ENCODE assay signal across 8 cellular contexts in the genomic region with DNA sequence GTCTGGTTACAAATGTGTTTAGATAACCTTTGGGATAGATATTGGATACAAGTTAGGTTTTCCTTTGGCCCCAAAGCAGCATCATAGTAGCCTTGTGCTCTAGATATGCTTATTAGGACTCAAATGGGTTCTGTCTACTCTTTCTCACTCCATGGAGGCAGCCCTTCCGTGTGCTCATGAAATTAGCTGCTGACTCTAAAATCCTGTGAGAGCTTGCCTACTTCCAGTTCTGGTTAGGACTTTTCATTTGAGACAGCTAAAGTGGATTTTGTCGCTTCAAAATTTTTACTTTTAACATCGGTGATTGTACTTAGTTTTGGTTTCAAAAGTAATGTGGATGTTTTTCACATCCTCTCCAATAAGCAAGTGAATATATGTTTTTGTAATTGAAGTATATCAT.
A peak's percentile ranks its signal among the peaks of the same experiment; 100 is the strongest.
DNase-seq lines count a peak whose midpoint lies in the region; ATAC-seq and TF ChIP-seq lines count a peak whose summit lies in the region.

No MANE protein-coding gene starts in this region.

- H3K27me3 ChIP-seq in BLaER1 treated with 17β-estradiol and CSF1 and Interleukin-3, amounts not matched to agents 10 nM and 100 nM = no peaks in the 10 kb centered on the region
- no peaks in the 10 kb centered on the region for H3K27me3 ChIP-seq in OCI-LY3 (ENCODE audit: low read depth, low read length)

- H3K36me3 Mint-ChIP-seq in effector memory CD8-positive, alpha-beta T cell (ENCODE audit: insufficient read depth) = peaks cover 73% of the 10 kb centered on the region
- H3K36me3 Mint-ChIP-seq in nephron (ENCODE audit: low read depth) = peaks cover 41% of the 10 kb centered on the region

- peak overlapping the region; percentile 88 to 90 for H3K4me3 Mint-ChIP-seq in effector memory CD8-positive, alpha-beta T cell
- peak overlapping the region; percentile 87 to 96 (median 95) for H3K4me3 Mint-ChIP-seq in nephron

- DNase-seq in effector memory CD8-positive, alpha-beta T cell = no peak
- DNase-seq in AML-193 (lab: John Stamatoyannopoulos, UW) (no peak), GOT3 (lab: John Stamatoyannopoulos, UW) (no peak), COLO829 (ENCODE audit: low spot score) (no peak)

- TF ChIP-seq CTCF in OCI-LY3 (IDR thresholded peaks at IDR 0.05; ENCODE audit: low read depth, low read length) = no peak
- TF ChIP-seq CTCF in nephron (IDR thresholded peaks at IDR 0.05; ENCODE audit: unreplicated experiment in 3 of 3) = no peak

- H4K20me1 ChIP-seq in BLaER1 treated with 17β-estradiol and CSF1 and Interleukin-3, amounts not matched to agents 10 nM and 100 nM = peaks cover 54 to 61% (median 60%) of the 10 kb centered on the region in 11 experiments
- H4K20me1 ChIP-seq in OCI-LY3 (ENCODE audit: insufficient read depth, low read length) = peaks cover 52% of the 10 kb centered on the region

- peak overlapping the region; percentile 81 to 98 (median 94) for H3K4me2 ChIP-seq in BLaER1 treated with 17β-estradiol and CSF1 and Interleukin-3, amounts not matched to agents 10 nM and 100 nM
- H3K4me2 ChIP-seq in OCI-LY3 (ENCODE audit: low read length) = peak overlapping the region; percentile 85

- no peaks in the 10 kb centered on the region for H3K9me3 Mint-ChIP-seq in effector memory CD8-positive, alpha-beta T cell
- no peaks in the 10 kb centered on the region for H3K9me3 Mint-ChIP-seq in nephron

- peaks cover 64% of the 10 kb centered on the region for H3K79me2 ChIP-seq in OCI-LY3 (ENCODE audit: low read length)

- no peaks in the 10 kb centered on the region for H3K9me3 ChIP-seq in BLaER1 treated with 17β-estradiol and CSF1 and Interleukin-3, amounts not matched to agents 10 nM and 100 nM (replicated peaks in 1 of 11)
- no peaks in the 10 kb centered on the region for H3K9me3 ChIP-seq in OCI-LY3 (ENCODE audit: insufficient read depth, low read length)

- H3K36me3 ChIP-seq in BLaER1 treated with 17β-estradiol and CSF1 and Interleukin-3, amounts not matched to agents 10 nM and 100 nM = peaks cover 47 to 54% (median 51%) of the 10 kb centered on the region in 11 experiments
- peaks cover 48% of the 10 kb centered on the region for H3K36me3 ChIP-seq in OCI-LY3 (replicated peaks; ENCODE audit: low read depth, low read length)

- no peaks in the 10 kb centered on the region for H3K27me3 Mint-ChIP-seq in effector memory CD8-positive, alpha-beta T cell
- no peaks in the 10 kb centered on the region for H3K27me3 Mint-ChIP-seq in nephron (ENCODE audit: low read depth)

- peak overlapping the region; percentile 96 to 99 (median 98) for H3K27ac ChIP-seq in BLaER1 treated with 17β-estradiol and CSF1 and Interleukin-3, amounts not matched to agents 10 nM and 100 nM
- H3K27ac ChIP-seq in OCI-LY3 (ENCODE audit: low read length) = peak overlapping the region; percentile 78

- H3K27ac Mint-ChIP-seq in effector memory CD8-positive, alpha-beta T cell = peak overlapping the region; percentile 98
- H3K27ac Mint-ChIP-seq in nephron = peak overlapping the region; percentile 92 to 96 (median 95)

- H3K4me1 ChIP-seq in BLaER1 treated with 17β-estradiol and CSF1 and Interleukin-3, amounts not matched to agents 10 nM and 100 nM = peaks cover 49 to 69% (median 63%) of the 10 kb centered on the region in 10 experiments
- H3K4me1 ChIP-seq in OCI-LY3 (ENCODE audit: low read length) = peaks cover 48% of the 10 kb centered on the region

- H3K4me1 Mint-ChIP-seq in effector memory CD8-positive, alpha-beta T cell (ENCODE audit: low read depth in 2 of 2) = peaks cover 45 to 62% of the 10 kb centered on the region in 2 donors
- peaks cover 55% of the 10 kb centered on the region for H3K4me1 Mint-ChIP-seq in nephron

- H2AFZ ChIP-seq in OCI-LY3 (ENCODE audit: low read depth, low read length) = no peak overlapping the region

- peak overlapping the region; percentile 97 to 99 (median 98) for H3K9ac ChIP-seq in BLaER1 treated with 17β-estradiol and CSF1 and Interleukin-3, amounts not matched to agents 10 nM and 100 nM
- peak overlapping the region; percentile 93 for H3K9ac ChIP-seq in OCI-LY3 (ENCODE audit: low read length)

- no peak for ATAC-seq in effector memory CD8-positive, alpha-beta T cell (replicated peaks)
- ATAC-seq in GM21619 (IDR thresholded peaks at IDR 0.05; ENCODE audit: unreplicated experiment) = no peak

- peak overlapping the region; percentile 71 to 96 (median 86) for H3K4me3 ChIP-seq in BLaER1 treated with 17β-estradiol and CSF1 and Interleukin-3, amounts not matched to agents 10 nM and 100 nM
- H3K4me3 ChIP-seq in OCI-LY3 (ENCODE audit: low read length) = peak overlapping the region; percentile 91
